17 cellular contexts compared by ENCODE assay signal in genomic region chr1:158654570-158654969, GRCh38. TPM values are rescaled to one million over a fixed set of nuclear protein-coding genes. Genes with fewer than 3 reads are reported as not detected.
DNase-seq lines count a peak whose midpoint lies in the region; TF ChIP-seq lines count a peak whose summit lies in the region.
"Had no signal": no experiment of that assay in that cellular context is flagged by ENCODE, and none has a peak within 500 bp of the region (broad histone marks: within the 10 kb centered on the region; RNA-seq: fewer than 3 reads in every experiment).

No MANE protein-coding gene starts in this region.

- no peak overlapping the region for H4K8ac ChIP-seq in neuronal stem cell (ENCODE audit: low read depth, low read length)

- H3K79me1 ChIP-seq in neuronal stem cell (ENCODE audit: low read depth, low read length): peaks cover 2% of the 10 kb centered on the region

- H3K36me3 ChIP-seq in neuronal stem cell (replicated peaks in 1 of 2; ENCODE audit: control insufficient read depth in 2 of 2, insufficient read depth in 2 of 2, low read length in 2 of 2): no peaks in the 10 kb centered on the region

- H3K4me1 ChIP-seq in neuronal stem cell (ENCODE audit: control insufficient read depth in 2 of 2, insufficient read depth in 1 of 2, low read depth in 1 of 2, low read length in 2 of 2): peaks cover 0 to 2% of the 10 kb centered on the region in 2 donors

- DNase-seq in NOMO-1 (lab: John Stamatoyannopoulos, UW; ENCODE audit: unreplicated experiment in 2 of 2): peak; percentile 15 to 54
- DNase-seq in NOMO-1 treated with dmso at 0.1 percent for 144 hours (lab: John Stamatoyannopoulos, UW; ENCODE audit: unreplicated experiment): no peak
- peak; percentile 90 for DNase-seq in NB4 (ENCODE audit: low read depth)
- DNase-seq in UCSD-AML1 (lab: John Stamatoyannopoulos, UW; ENCODE audit: unreplicated experiment): peak; percentile 11
- no peak for DNase-seq in neuronal stem cell (ENCODE audit: low spot score)
- DNase-seq in NCI-H1105 treated with DMSO at 0.1 percent for 48 hours (lab: John Stamatoyannopoulos, UW): no peak
- no peak for DNase-seq in NCI-H2227 treated with DMSO at 0.1 percent for 48 hours (lab: John Stamatoyannopoulos, UW)
- no peak for DNase-seq in GM10266 (ENCODE audit: extremely low spot score)
- DNase-seq: 8988T; activated naive CD4-positive, alpha-beta T cell treated with anti-CD3 and anti-CD28 coated beads, Interleukin-2, amount 50 U/mL, for 16 hours; effector memory CD4-positive, alpha-beta T cell; foreskin fibroblast; HCEC 1CT; mesenchymal stem cell; NCI-H1930; NCI-H82 had no signal

- no peak overlapping the region for H3K23ac ChIP-seq in neuronal stem cell (ENCODE audit: low read depth, low read length, poor library complexity)

- no peak overlapping the region for H2AK5ac ChIP-seq in neuronal stem cell (ENCODE audit: low read depth, low read length)

- no peak overlapping the region for H3K27ac ChIP-seq in neuronal stem cell (replicated peaks; ENCODE audit: low read length)

- peak overlapping the region; percentile 33 for H2AFZ ChIP-seq in neuronal stem cell (ENCODE audit: low read length)

- no peaks in the 10 kb centered on the region for H3K9me3 ChIP-seq in neuronal stem cell (replicated peaks in 1 of 2; ENCODE audit: control insufficient read depth in 2 of 2, insufficient read depth in 1 of 2, low read depth in 1 of 2, low read length in 2 of 2)

- no CpG with 5 or more reads among the region's 6 CpGs for WGBS in neuronal stem cell (ENCODE audit: extremely low coverage in 2 of 2, insufficient read length in 2 of 2, insufficient replicate concordance in 1 of 2), 2 donors

- no peak overlapping the region for H3K18ac ChIP-seq in neuronal stem cell (ENCODE audit: low read length)

- H3K4me2 ChIP-seq in neuronal stem cell (ENCODE audit: insufficient read depth, low read length, poor library complexity, severe bottlenecking): no peak overlapping the region

- TF ChIP-seq CTCF in NB4 (IDR thresholded peaks at IDR 0.05; ENCODE audit: low read depth, low read length): peak; percentile 31
- no peak for TF ChIP-seq CTCF in GM10266 (IDR thresholded peaks at IDR 0.05; ENCODE audit: control insufficient read depth, insufficient read depth, low read depth, missing control alignments)

- H3K4me3 ChIP-seq in NB4 (ENCODE audit: low read depth, low read length): peak overlapping the region; percentile 0
- H3K4me3 ChIP-seq in neuronal stem cell (ENCODE audit: low read length in 2 of 2): no peak overlapping the region

- H3K9ac ChIP-seq in neuronal stem cell (ENCODE audit: low read depth, low read length, poor library complexity): no peak overlapping the region

- H3K4ac ChIP-seq in neuronal stem cell (ENCODE audit: low read length): no peak overlapping the region

- H3K14ac ChIP-seq in neuronal stem cell (ENCODE audit: low read length): no peak overlapping the region

- H3K27me3 ChIP-seq in neuronal stem cell (ENCODE audit: control insufficient read depth in 3 of 3, insufficient read depth in 3 of 3, low read depth in 1 of 3, low read length in 3 of 3): no peaks in the 10 kb centered on the region

- no peak overlapping the region for H2BK5ac ChIP-seq in neuronal stem cell (ENCODE audit: low read length)

- H2BK12ac ChIP-seq in neuronal stem cell (ENCODE audit: low read length): no peak overlapping the region

- no peak for TF ChIP-seq POLR2A in NB4 (IDR thresholded peaks at IDR 0.05; ENCODE audit: extremely low read depth, insufficient read length)

- H2BK15ac ChIP-seq in neuronal stem cell (ENCODE audit: low read length): no peak overlapping the region

- H4K91ac ChIP-seq in neuronal stem cell (ENCODE audit: low read depth, low read length, poor library complexity): no peak overlapping the region

- H2BK120ac ChIP-seq in neuronal stem cell (ENCODE audit: low read depth, low read length): no peak overlapping the region

RNA-seq across cellular contexts. Expression of gene SPTA1, which starts 31.9 kb away (rescaled TPM):
- not detected for polyA plus RNA-seq in neuronal stem cell (2013, experiment 1 of 2)
- polyA plus RNA-seq in neuronal stem cell (2013, experiment 2 of 2): not detected

RNA-seq across cellular contexts. Expression of gene OR6K2, which starts 45.9 kb away (rescaled TPM):
- polyA plus RNA-seq in neuronal stem cell (2013, experiment 1 of 2): not detected
- not detected for polyA plus RNA-seq in neuronal stem cell (2013, experiment 2 of 2)
- polyA plus RNA-seq: urinary bladder had no signal

RNA-seq across cellular contexts. Expression of gene OR10Z1, which starts 49.5 kb away (rescaled TPM):
- not detected for polyA plus RNA-seq in neuronal stem cell (2013, experiment 1 of 2)
- not detected for polyA plus RNA-seq in neuronal stem cell (2013, experiment 2 of 2)
- polyA plus RNA-seq: urinary bladder had no signal

Comparison
In these comparisons a context has a peak if more than half of its experiments do, and no peak if none do; other contexts are left out.
1. DNase-seq: peak in NOMO-1 (2 of 2), NB4 (single experiment) and UCSD-AML1 (single experiment); none in NOMO-1 treated with dmso at 0.1 percent for 144 hours (single experiment), neuronal stem cell (single experiment), NCI-H1105 treated with DMSO at 0.1 percent for 48 hours (single experiment), NCI-H2227 treated with DMSO at 0.1 percent for 48 hours (single experiment) and GM10266 (single experiment).